In the genomic region with DNA sequence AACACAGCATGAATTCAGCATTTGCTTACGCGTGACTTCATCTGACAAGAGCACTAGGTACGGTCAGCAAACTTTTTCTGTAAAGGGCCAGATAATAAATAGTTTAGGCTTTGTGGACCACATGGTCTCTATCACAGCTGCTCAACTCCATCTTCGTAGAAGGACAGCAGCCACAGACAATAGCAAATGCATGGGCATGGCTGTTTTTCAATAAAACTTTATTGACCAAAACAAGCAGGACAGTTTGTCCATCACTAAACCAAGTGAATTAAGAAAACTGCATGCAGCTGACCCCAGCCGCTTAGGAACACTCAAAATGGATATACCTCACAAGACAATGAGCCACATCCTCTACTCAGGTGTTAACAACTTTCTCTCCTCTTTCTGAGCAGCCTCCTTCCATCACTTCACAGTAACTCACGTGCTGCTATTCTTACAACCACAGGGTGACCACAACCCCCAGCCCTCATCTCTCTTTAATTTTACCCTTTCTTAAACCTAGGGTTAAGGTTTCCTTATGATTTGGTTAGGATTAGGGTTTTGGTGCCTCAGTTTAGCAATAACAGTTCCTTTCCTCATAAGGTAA, we compare ENCODE assay signal across 1 cellular context.
A peak's percentile ranks its signal among the peaks of the same experiment; 100 is the strongest.
TF ChIP-seq lines count a peak whose summit lies in the region.

No MANE protein-coding gene starts in this region.

TF ChIP-seq in GM12878, 131 proteins besides CTCF, POLR2A, EP300 and RAD21:
- TF ChIP-seq SMARCA5 (IDR thresholded peaks at IDR 0.05) (no peak), RELA (IDR thresholded peaks at IDR 0.05; ENCODE audit: borderline replicate concordance, partially characterized antibody) (no peak), NR2C1 (IDR thresholded peaks at IDR 0.05) (no peak), WRNIP1 (IDR thresholded peaks at IDR 0.05; ENCODE audit: borderline replicate concordance, low read depth, low read length) (no peak), POU2F2 (IDR thresholded peaks at IDR 0.05; ENCODE audit: borderline replicate concordance, low read depth, low read length) (no peak), ZNF274 (IDR thresholded peaks at IDR 0.05; ENCODE audit: insufficient read depth, insufficient read length) (no peak)
- TF ChIP-seq, protein P1, sequence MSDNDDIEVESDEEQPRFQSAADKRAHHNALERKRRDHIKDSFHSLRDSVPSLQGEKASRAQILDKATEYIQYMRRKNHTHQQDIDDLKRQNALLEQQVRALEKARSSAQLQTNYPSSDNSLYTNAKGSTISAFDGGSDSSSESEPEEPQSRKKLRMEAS (IDR thresholded peaks at IDR 0.05; ENCODE audit: low read depth, low read length), result no peak
- TF ChIP-seq, protein P2, sequence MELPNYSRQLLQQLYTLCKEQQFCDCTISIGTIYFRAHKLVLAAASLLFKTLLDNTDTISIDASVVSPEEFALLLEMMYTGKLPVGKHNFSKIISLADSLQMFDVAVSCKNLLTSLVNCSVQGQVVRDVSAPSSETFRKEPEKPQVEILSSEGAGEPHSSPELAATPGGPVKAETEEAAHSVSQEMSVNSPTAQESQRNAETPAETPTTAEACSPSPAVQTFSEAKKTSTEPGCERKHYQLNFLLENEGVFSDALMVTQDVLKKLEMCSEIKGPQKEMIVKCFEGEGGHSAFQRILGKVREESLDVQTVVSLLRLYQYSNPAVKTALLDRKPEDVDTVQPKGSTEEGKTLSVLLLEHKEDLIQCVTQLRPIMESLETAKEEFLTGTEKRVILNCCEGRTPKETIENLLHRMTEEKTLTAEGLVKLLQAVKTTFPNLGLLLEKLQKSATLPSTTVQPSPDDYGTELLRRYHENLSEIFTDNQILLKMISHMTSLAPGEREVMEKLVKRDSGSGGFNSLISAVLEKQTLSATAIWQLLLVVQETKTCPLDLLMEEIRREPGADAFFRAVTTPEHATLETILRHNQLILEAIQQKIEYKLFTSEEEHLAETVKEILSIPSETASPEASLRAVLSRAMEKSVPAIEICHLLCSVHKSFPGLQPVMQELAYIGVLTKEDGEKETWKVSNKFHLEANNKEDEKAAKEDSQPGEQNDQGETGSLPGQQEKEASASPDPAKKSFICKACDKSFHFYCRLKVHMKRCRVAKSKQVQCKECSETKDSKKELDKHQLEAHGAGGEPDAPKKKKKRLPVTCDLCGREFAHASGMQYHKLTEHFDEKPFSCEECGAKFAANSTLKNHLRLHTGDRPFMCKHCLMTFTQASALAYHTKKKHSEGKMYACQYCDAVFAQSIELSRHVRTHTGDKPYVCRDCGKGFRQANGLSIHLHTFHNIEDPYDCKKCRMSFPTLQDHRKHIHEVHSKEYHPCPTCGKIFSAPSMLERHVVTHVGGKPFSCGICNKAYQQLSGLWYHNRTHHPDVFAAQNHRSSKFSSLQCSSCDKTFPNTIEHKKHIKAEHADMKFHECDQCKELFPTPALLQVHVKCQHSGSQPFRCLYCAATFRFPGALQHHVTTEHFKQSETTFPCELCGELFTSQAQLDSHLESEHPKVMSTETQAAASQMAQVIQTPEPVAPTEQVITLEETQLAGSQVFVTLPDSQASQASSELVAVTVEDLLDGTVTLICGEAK (IDR thresholded peaks at IDR 0.05; ENCODE audit: borderline replicate concordance), result peak; percentile 68
- TF ChIP-seq, protein P3, sequence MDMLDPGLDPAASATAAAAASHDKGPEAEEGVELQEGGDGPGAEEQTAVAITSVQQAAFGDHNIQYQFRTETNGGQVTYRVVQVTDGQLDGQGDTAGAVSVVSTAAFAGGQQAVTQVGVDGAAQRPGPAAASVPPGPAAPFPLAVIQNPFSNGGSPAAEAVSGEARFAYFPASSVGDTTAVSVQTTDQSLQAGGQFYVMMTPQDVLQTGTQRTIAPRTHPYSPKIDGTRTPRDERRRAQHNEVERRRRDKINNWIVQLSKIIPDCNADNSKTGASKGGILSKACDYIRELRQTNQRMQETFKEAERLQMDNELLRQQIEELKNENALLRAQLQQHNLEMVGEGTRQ (IDR thresholded peaks at IDR 0.05; ENCODE audit: borderline replicate concordance, low read depth, low read length), result no peak
